Comparison of ENCODE assay signal across 8 cellular contexts in the genomic region with DNA sequence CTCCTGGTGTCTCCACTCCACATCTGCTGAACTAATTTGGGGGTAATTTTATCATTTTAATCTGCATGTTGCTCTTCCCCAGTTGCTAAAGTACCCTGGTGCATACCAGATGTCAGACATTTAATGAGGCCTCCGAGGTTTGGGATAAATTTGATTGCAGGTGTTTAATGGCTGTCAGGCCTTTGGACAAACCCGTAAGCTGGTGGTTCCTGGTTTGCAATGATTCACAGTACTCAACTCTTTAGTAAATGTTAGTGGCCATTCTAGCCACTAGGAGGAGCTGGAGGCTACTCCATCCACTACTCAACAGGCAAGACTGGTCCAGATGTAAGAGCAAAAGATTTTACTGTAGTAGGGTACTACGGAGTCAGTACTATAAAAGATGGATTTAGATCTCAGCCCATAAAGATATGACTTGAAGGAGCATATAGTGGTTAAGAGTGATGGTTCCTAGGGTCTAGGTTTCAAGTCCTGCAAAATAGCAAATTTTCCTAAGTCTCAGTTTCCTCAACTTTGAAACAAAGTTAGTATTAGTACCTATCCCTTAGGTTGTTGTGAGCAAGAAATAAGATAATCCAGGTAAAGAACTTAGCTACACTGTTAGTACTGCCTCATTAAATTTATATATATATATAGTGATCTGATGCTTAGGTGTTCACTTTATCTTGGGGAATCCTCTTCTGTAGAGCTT.
DNase-seq lines count a peak whose midpoint lies in the region; ATAC-seq, FAIRE-seq and TF ChIP-seq lines count a peak whose summit lies in the region.

No MANE protein-coding gene starts in this region.

- CTCF ChIA-PET in activated CD4-positive, alpha-beta memory T cell treated with anti-CD3 and anti-CD28 coated beads for 36 hours (lab: Charles Lee): interaction anchor here (0.6 to 2.9 kb wide), 25 partner anchors 9 to 891 kb away, joined by 3 to 27 read pairs (median 4); no protein-coding TSS in a partner anchor

- DNase-seq in D721Med (ENCODE audit: insufficient read length, low spot score) (no peak), NCI-H526 treated with DMSO at 0.1 percent for 48 hours (lab: John Stamatoyannopoulos, UW) (peak; percentile 39), epithelial cell of prostate (ENCODE audit: low read depth, low spot score) (peak; percentile 24), type B pancreatic cell (ENCODE audit: extremely low spot score, unreplicated experiment) (no peak)
- peak; percentile 56 for DNase-seq in activated CD4-positive, alpha-beta memory T cell treated with anti-CD3 and anti-CD28 coated beads for 36 hours
- peak; percentile 62 for DNase-seq in natural killer cell treated with Interleukin-12 subunit alpha and Interleukin-12 subunit beta and Interleukin-15 and Interleukin-18, amount 100 ng/mL, for 72 hours (ENCODE audit: low spot score)

- H3K27me3 Mint-ChIP-seq in activated CD4-positive, alpha-beta memory T cell treated with anti-CD3 and anti-CD28 coated beads for 36 hours: no peaks in the 10 kb centered on the region
- no peaks in the 10 kb centered on the region for H3K27me3 Mint-ChIP-seq in natural killer cell treated with Interleukin-12 subunit alpha and Interleukin-12 subunit beta and Interleukin-15 and Interleukin-18, amount 100 ng/mL, for 72 hours
- peaks cover 10% of the 10 kb centered on the region for H3K27me3 Mint-ChIP-seq in type B pancreatic cell

- ATAC-seq in GM19351 (IDR thresholded peaks at IDR 0.05; ENCODE audit: unreplicated experiment): peak; percentile 99
- ATAC-seq in HG03342 (IDR thresholded peaks at IDR 0.05; ENCODE audit: unreplicated experiment): peak; percentile 99
- ATAC-seq in natural killer cell treated with Interleukin-12 subunit alpha and Interleukin-12 subunit beta and Interleukin-15 and Interleukin-18, amount 100 ng/mL, for 72 hours: peak; percentile 60 to 61

- TF ChIP-seq CTCF in D721Med (IDR thresholded peaks at IDR 0.05; ENCODE audit: insufficient read depth, missing control alignments) (peak; percentile 87), type B pancreatic cell (conservative IDR thresholded peaks at IDR 0.05) (peak; percentile 83)

- H3K27ac Mint-ChIP-seq in activated CD4-positive, alpha-beta memory T cell treated with anti-CD3 and anti-CD28 coated beads for 36 hours: no peak overlapping the region
- no peak overlapping the region for H3K27ac Mint-ChIP-seq in natural killer cell treated with Interleukin-12 subunit alpha and Interleukin-12 subunit beta and Interleukin-15 and Interleukin-18, amount 100 ng/mL, for 72 hours
- no peak overlapping the region for H3K27ac Mint-ChIP-seq in type B pancreatic cell

- intact Hi-C loops in activated CD4-positive, alpha-beta memory T cell treated with anti-CD3 and anti-CD28 coated beads for 36 hours (cut with micrococcal nuclease): loop anchor here (1.0 to 10.0 kb wide), 7 partner anchors 93 to 913 kb away; no protein-coding TSS in a partner anchor

- no peak overlapping the region for H3K27ac ChIP-seq in epithelial cell of prostate

- H3K36me3 Mint-ChIP-seq in activated CD4-positive, alpha-beta memory T cell treated with anti-CD3 and anti-CD28 coated beads for 36 hours: no peaks in the 10 kb centered on the region
- no peaks in the 10 kb centered on the region for H3K36me3 Mint-ChIP-seq in natural killer cell treated with Interleukin-12 subunit alpha and Interleukin-12 subunit beta and Interleukin-15 and Interleukin-18, amount 100 ng/mL, for 72 hours
- H3K36me3 Mint-ChIP-seq in type B pancreatic cell: no peaks in the 10 kb centered on the region

- no peak overlapping the region for H3K4me3 Mint-ChIP-seq in activated CD4-positive, alpha-beta memory T cell treated with anti-CD3 and anti-CD28 coated beads for 36 hours
- no peak overlapping the region for H3K4me3 Mint-ChIP-seq in natural killer cell treated with Interleukin-12 subunit alpha and Interleukin-12 subunit beta and Interleukin-15 and Interleukin-18, amount 100 ng/mL, for 72 hours
- H3K4me3 Mint-ChIP-seq in type B pancreatic cell: no peak overlapping the region

- POLR2A ChIA-PET in activated CD4-positive, alpha-beta memory T cell treated with anti-CD3 and anti-CD28 coated beads for 36 hours (lab: Charles Lee): no interaction called here

- peak; percentile 51 for FAIRE-seq in D721Med (lab: Jason Lieb, UNC)

- no peaks in the 10 kb centered on the region for H3K9me3 Mint-ChIP-seq in activated CD4-positive, alpha-beta memory T cell treated with anti-CD3 and anti-CD28 coated beads for 36 hours
- H3K9me3 Mint-ChIP-seq in natural killer cell treated with Interleukin-12 subunit alpha and Interleukin-12 subunit beta and Interleukin-15 and Interleukin-18, amount 100 ng/mL, for 72 hours: no peaks in the 10 kb centered on the region
- no peaks in the 10 kb centered on the region for H3K9me3 Mint-ChIP-seq in type B pancreatic cell

- peaks cover 23% of the 10 kb centered on the region for H3K4me1 Mint-ChIP-seq in activated CD4-positive, alpha-beta memory T cell treated with anti-CD3 and anti-CD28 coated beads for 36 hours (ENCODE audit: low read depth)
- H3K4me1 Mint-ChIP-seq in natural killer cell treated with Interleukin-12 subunit alpha and Interleukin-12 subunit beta and Interleukin-15 and Interleukin-18, amount 100 ng/mL, for 72 hours (ENCODE audit: low read depth in 2 of 2): peaks cover 0 to 2% of the 10 kb centered on the region in 2 donors
- no peaks in the 10 kb centered on the region for H3K4me1 Mint-ChIP-seq in type B pancreatic cell (ENCODE audit: unreplicated experiment)

Comparison
In these comparisons a context has a peak if more than half of its experiments do, and no peak if none do; other contexts are left out.
1. DNase-seq: peak in NCI-H526 treated with DMSO at 0.1 percent for 48 hours (single experiment), activated CD4-positive, alpha-beta memory T cell treated with anti-CD3 and anti-CD28 coated beads for 36 hours (single experiment), epithelial cell of prostate (single experiment) and natural killer cell treated with Interleukin-12 subunit alpha and Interleukin-12 subunit beta and Interleukin-15 and Interleukin-18, amount 100 ng/mL, for 72 hours (single experiment); none in D721Med (single experiment) and type B pancreatic cell (single experiment).
2. Peak in every context shown above with its lines, with median percentiles within 50 percentile points of each other: ATAC-seq.